In the genomic region with DNA sequence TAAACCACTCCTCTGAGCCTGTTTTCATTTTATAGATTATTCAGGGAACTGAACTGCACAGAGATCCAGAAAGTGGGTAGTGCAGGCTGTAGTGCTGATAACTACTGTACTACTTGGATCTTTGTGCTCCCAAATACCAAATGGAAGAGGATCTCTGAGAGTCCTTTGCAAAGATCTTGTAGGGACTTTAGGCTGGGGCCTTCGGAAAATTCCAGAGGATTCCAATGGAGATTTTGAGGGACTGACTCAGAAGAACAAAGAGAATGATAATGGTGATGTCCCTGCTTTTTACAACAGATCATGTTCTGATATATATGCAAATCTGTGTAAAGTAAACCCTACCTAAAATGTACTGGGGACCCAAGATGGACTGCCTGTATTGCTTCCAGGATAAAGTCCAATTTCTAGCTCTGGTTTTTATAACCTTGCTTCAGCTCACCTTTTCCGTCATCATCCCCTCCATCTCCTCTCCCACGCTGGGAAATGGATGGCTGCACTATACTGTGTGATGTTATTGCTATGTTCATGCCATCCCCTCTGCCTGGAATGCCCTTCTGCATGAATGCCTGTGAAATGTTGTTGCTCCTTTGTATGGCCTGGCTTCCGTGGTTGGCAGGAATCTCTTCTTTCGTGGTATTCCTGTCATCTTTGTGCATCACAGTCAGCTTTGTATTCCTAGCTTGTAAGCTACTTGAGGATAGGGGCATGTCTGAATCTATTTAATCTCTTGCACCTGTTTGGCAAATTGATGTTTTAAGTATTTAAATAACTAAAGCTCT, we compare ENCODE assay signal across 2 cellular contexts.
TF ChIP-seq lines count a peak whose summit lies in the region.

No MANE protein-coding gene starts in this region.

TF ChIP-seq in IMR-90, 13 proteins besides CTCF, POLR2A, EP300 and RAD21:
- TF ChIP-seq, protein P1, sequence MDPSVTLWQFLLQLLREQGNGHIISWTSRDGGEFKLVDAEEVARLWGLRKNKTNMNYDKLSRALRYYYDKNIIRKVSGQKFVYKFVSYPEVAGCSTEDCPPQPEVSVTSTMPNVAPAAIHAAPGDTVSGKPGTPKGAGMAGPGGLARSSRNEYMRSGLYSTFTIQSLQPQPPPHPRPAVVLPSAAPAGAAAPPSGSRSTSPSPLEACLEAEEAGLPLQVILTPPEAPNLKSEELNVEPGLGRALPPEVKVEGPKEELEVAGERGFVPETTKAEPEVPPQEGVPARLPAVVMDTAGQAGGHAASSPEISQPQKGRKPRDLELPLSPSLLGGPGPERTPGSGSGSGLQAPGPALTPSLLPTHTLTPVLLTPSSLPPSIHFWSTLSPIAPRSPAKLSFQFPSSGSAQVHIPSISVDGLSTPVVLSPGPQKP (IDR thresholded peaks at IDR 0.05; ENCODE audit: borderline replicate concordance, low read depth, low read length), result no peak
- TF ChIP-seq RFX5 (IDR thresholded peaks at IDR 0.05; ENCODE audit: low read depth, low read length), result no peak
- TF ChIP-seq BHLHE40 (IDR thresholded peaks at IDR 0.05; ENCODE audit: low read depth, low read length), result no peak
- TF ChIP-seq FOS (IDR thresholded peaks at IDR 0.05; ENCODE audit: low read depth, low read length), result no peak
- TF ChIP-seq USF2 (IDR thresholded peaks at IDR 0.05; ENCODE audit: low read depth, low read length), result no peak
- no peak for TF ChIP-seq CHD1 (IDR thresholded peaks at IDR 0.05; ENCODE audit: low read depth, low read length)
- no peak for TF ChIP-seq RCOR1 (IDR thresholded peaks at IDR 0.05; ENCODE audit: insufficient replicate concordance, low read length)
- TF ChIP-seq MAZ (IDR thresholded peaks at IDR 0.05; ENCODE audit: borderline replicate concordance, low read depth, low read length), result no peak
- TF ChIP-seq MXI1 (IDR thresholded peaks at IDR 0.05; ENCODE audit: borderline replicate concordance, low read depth, low read length), result no peak
- no peak for TF ChIP-seq SMC3 (IDR thresholded peaks at IDR 0.05; ENCODE audit: low read depth, low read length)
- TF ChIP-seq NFE2L2 (IDR thresholded peaks at IDR 0.05; ENCODE audit: low read depth, low read length), result no peak
- TF ChIP-seq MAFK (IDR thresholded peaks at IDR 0.05; ENCODE audit: low read depth, low read length), result no peak
- TF ChIP-seq CEBPB (IDR thresholded peaks at IDR 0.05; ENCODE audit: low read depth, low read length), result no peak

TF ChIP-seq in K562, 482 proteins besides CTCF, POLR2A, EP300 and RAD21:
- TF ChIP-seq HDAC2 (IDR thresholded peaks at IDR 0.05) (no peak), SMARCC2 (IDR thresholded peaks at IDR 0.05; ENCODE audit: low read depth) (no peak), SRF (CRISPR knock-in tag; IDR thresholded peaks at IDR 0.05) (no peak), HBP1 (CRISPR knock-in tag; IDR thresholded peaks at IDR 0.05) (peak; percentile 67; the same call in 1 of the 2 replicates), POLR2AphosphoS2 (IDR thresholded peaks at IDR 0.05; ENCODE audit: low read length) (0 out of 2 replicates have a peak, but pooled peaks have one; percentile 39), BRD9 (IDR thresholded peaks at IDR 0.05; ENCODE audit: low read depth, partially characterized antibody) (no peak), SMC3 (conservative IDR thresholded peaks at IDR 0.05; ENCODE audit: insufficient read depth, low read depth, low read length) (no peak)
- TF ChIP-seq, protein P2, sequence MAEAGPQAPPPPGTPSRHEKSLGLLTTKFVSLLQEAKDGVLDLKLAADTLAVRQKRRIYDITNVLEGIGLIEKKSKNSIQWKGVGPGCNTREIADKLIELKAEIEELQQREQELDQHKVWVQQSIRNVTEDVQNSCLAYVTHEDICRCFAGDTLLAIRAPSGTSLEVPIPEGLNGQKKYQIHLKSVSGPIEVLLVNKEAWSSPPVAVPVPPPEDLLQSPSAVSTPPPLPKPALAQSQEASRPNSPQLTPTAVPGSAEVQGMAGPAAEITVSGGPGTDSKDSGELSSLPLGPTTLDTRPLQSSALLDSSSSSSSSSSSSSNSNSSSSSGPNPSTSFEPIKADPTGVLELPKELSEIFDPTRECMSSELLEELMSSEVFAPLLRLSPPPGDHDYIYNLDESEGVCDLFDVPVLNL (CRISPR knock-in tag; IDR thresholded peaks at IDR 0.05; ENCODE audit: low read depth), result 0 out of 2 replicates have a peak, but pooled peaks have one; percentile 26
- TF ChIP-seq, protein P3, sequence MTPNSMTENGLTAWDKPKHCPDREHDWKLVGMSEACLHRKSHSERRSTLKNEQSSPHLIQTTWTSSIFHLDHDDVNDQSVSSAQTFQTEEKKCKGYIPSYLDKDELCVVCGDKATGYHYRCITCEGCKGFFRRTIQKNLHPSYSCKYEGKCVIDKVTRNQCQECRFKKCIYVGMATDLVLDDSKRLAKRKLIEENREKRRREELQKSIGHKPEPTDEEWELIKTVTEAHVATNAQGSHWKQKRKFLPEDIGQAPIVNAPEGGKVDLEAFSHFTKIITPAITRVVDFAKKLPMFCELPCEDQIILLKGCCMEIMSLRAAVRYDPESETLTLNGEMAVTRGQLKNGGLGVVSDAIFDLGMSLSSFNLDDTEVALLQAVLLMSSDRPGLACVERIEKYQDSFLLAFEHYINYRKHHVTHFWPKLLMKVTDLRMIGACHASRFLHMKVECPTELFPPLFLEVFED (CRISPR knock-in tag; conservative IDR thresholded peaks at IDR 0.05), result 0 out of 2 replicates have a peak, but pooled peaks have one; percentile 16
